ENCODE assay signal across 25 cellular contexts in the genomic region with DNA sequence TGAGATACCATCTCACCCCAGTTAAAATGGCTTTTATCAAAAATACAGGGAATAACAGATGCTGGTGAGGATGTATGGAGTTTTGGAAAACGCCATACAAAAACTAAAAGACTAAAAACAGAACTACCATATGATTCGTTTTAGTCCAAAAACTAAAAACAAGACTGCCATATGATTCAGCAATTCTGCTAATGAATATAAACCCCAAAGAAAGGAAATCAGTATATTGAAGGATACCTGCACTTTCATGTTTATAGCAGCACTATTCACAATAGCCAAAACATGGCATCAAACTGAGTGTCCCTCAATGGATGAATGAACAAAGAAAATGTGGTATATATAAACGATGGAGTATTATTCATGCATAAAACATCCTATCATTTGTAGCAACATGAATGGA.
DNase-seq lines count a peak whose midpoint lies in the region; ATAC-seq, FAIRE-seq and TF ChIP-seq lines count a peak whose summit lies in the region.
"Had no signal": no experiment of that assay in that cellular context is flagged by ENCODE, and none has a peak within 500 bp of the region (broad histone marks: within the 10 kb centered on the region; RNA-seq: fewer than 3 reads in every experiment).

No MANE protein-coding gene starts in this region.

- ATAC-seq in GM18870 (IDR thresholded peaks at IDR 0.05; ENCODE audit: unreplicated experiment) (peak; percentile 44), HG02840 (IDR thresholded peaks at IDR 0.05; ENCODE audit: low FRiP score, unreplicated experiment) (peak; percentile 49), HG03432 (IDR thresholded peaks at IDR 0.05; ENCODE audit: unreplicated experiment) (peak; percentile 42)
- ATAC-seq: CD8-positive, alpha-beta T cell had no signal

- TF ChIP-seq CTCF in GM06990 (IDR thresholded peaks at IDR 0.05; ENCODE audit: insufficient read depth, low read length, poor library complexity, severe bottlenecking) = no peak
- TF ChIP-seq CTCF in smooth muscle cell (IDR thresholded peaks at IDR 0.05; ENCODE audit: borderline replicate concordance, insufficient read depth, poor library complexity, severe bottlenecking) = no peak
- TF ChIP-seq CTCF in suprapubic skin (IDR thresholded peaks at IDR 0.05) = no peak

- WGBS in smooth muscle cell (ENCODE audit: low lambda C conversion rate) = 75% methylated on average over 3 of the region's 3 CpGs
- 71% methylated on average over 3 of the region's 3 CpGs for WGBS in suprapubic skin

- H3K4me1 ChIP-seq in smooth muscle cell (ENCODE audit: low read depth) (no peaks in the 10 kb centered on the region), suprapubic skin (no peaks in the 10 kb centered on the region)

- FAIRE-seq in HTR-8/SVneo (lab: Jason Lieb, UNC) = no peak
- FAIRE-seq: H54 had no signal

- no peaks in the 10 kb centered on the region for H4K20me1 ChIP-seq in smooth muscle cell (ENCODE audit: low read depth)

- peak; percentile 37 for DNase-seq in GM06990 (ENCODE audit: extremely low read depth, insufficient read length)
- no peak for DNase-seq in smooth muscle cell (lab: John Stamatoyannopoulos, UW; ENCODE audit: unreplicated experiment)
- no peak for DNase-seq in HTR-8/SVneo (ENCODE audit: insufficient read length, low spot score)
- DNase-seq in suprapubic skin (ENCODE audit: low spot score in 2 of 2) = no peak
- no peak for DNase-seq in NCI-H2107 (lab: John Stamatoyannopoulos, UW)
- DNase-seq: AML-193; C1 segment of cervical spinal cord; CD8-positive, alpha-beta T cell; DMS153; Karpas-422; MV-4-11; NCI-H1105 treated with DMSO at 0.1 percent for 48 hours; NCI-H2029 treated with DMSO at 0.1 percent for 48 hours; NCI-H446; NCI-H526 treated with DMSO at 0.1 percent for 48 hours; PC-9; RPMI8226; SHP77; SW 1271; T-helper 2 cell had no signal

- H3F3A ChIP-seq in smooth muscle cell (ENCODE audit: low read depth) = no peaks in the 10 kb centered on the region

- H2AFZ ChIP-seq in smooth muscle cell (ENCODE audit: low read depth) = no peak overlapping the region
- H2AFZ ChIP-seq: PC-9 had no signal

- H3K36me3 ChIP-seq in GM06990 (ENCODE audit: control insufficient read depth, insufficient read depth, low read length) (no peaks in the 10 kb centered on the region), smooth muscle cell (ENCODE audit: low read depth) (no peaks in the 10 kb centered on the region), suprapubic skin (no peaks in the 10 kb centered on the region)

- H3K9ac ChIP-seq in smooth muscle cell (ENCODE audit: low read depth) = no peak overlapping the region

- H3K27me3 ChIP-seq in GM06990 (replicated peaks; ENCODE audit: control insufficient read depth, insufficient read depth, low read length) (no peaks in the 10 kb centered on the region; the same call in 1 of the 2 replicates), smooth muscle cell (ENCODE audit: low read depth) (peaks cover 8% of the 10 kb centered on the region), suprapubic skin (no peaks in the 10 kb centered on the region)

- H3K9me3 ChIP-seq in smooth muscle cell (replicated peaks; ENCODE audit: low read depth) (no peaks in the 10 kb centered on the region), suprapubic skin (no peaks in the 10 kb centered on the region)

- TF ChIP-seq POLR2A in suprapubic skin (IDR thresholded peaks at IDR 0.05) = no peak

- TF ChIP-seq EP300 in suprapubic skin (IDR thresholded peaks at IDR 0.05) = no peak

- no peak overlapping the region for H3K4me3 ChIP-seq in GM06990 (replicated peaks; ENCODE audit: low read depth, low read length)
- H3K4me3 ChIP-seq in smooth muscle cell = no peak overlapping the region
- no peak overlapping the region for H3K4me3 ChIP-seq in suprapubic skin
- H3K4me3 ChIP-seq: PC-9, SK-N-MC had no signal

- H3K4me2 ChIP-seq in smooth muscle cell = no peak overlapping the region
- H3K4me2 ChIP-seq: PC-9 had no signal

- H3K79me2 ChIP-seq in smooth muscle cell (ENCODE audit: low read depth) = no peaks in the 10 kb centered on the region

- H3K27ac ChIP-seq in smooth muscle cell (ENCODE audit: low read depth) (no peak overlapping the region), suprapubic skin (no peak overlapping the region)
- H3K27ac ChIP-seq: PC-9, SK-N-MC had no signal
